Comparison of ENCODE assay signal across 8 cellular contexts in the genomic region with DNA sequence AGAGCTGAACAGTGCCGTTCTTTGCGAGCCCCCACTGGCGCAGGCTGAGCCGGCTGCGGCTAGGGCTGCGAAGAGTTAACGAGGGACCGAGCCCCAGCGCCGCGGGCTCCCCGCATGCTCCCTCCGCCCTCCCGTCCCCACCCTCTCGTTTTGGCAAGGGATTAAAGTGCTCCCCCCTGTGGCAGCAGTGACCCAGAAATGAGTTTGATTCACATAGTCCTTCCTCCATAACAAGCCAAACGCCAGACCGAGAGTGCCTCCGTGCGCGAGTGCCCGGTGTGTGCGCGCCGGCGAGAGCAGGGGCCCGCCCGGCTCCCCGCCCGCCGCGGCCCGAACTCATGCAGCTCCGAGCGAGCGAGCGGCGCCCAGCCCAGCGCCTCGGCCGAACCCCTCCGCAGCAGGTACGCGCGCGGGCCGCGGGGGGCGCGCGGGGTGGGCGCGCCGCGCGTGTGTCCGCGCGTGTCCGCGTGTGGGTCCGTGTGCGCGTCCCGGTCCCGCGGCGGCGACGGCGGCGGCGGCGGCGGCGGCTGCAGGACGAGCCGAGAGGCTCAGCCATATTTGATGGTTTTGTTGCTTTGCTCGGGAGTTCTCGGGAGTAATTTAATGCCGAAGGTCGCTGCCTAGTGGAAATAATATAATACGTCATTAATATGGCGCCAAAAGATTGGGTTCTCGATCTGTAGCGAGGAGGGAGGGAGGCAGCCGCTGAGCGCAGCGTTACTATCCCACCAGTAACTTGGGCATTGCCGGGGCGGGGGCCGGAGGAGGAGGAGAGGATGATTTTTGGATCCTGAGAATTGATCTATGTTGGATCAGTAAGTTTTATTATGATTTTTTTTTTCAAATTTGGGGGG. TPM values are rescaled to one million over a fixed set of nuclear protein-coding genes. Genes with fewer than 3 reads are reported as not detected.
DNase-seq lines count a peak whose midpoint lies in the region; ATAC-seq and TF ChIP-seq lines count a peak whose summit lies in the region.

A gene (plus strand): TSS at position 224 of the 854 bp plus-strand sequence. CDS start 22,059 bp downstream, outside the sequence.

- H3K4me1 Mint-ChIP-seq in chondrocyte (ENCODE audit: low read depth) = peaks cover 24% of the 10 kb centered on the region

- peak; percentile 52 for ATAC-seq in HG03439 (IDR thresholded peaks at IDR 0.05; ENCODE audit: unreplicated experiment)

- no peaks in the 10 kb centered on the region for H3K27me3 ChIP-seq in BE2C

- no peaks in the 10 kb centered on the region for H3K36me3 ChIP-seq in BE2C

- H3K9me3 Mint-ChIP-seq in chondrocyte (ENCODE audit: low read depth) = no peaks in the 10 kb centered on the region

- H3K9me3 ChIP-seq in BE2C = no peaks in the 10 kb centered on the region

- TF ChIP-seq CTCF in BE2C (IDR thresholded peaks at IDR 0.05; ENCODE audit: low read depth, low read length) = peak; percentile 67
- TF ChIP-seq CTCF in chondrocyte (IDR thresholded peaks at IDR 0.05) = peak; percentile 82

- H3K27ac Mint-ChIP-seq in chondrocyte (ENCODE audit: unreplicated experiment) = peak within 1 kb of the TSS; percentile 98

- no peaks in the 10 kb centered on the region for H3K36me3 Mint-ChIP-seq in chondrocyte (ENCODE audit: low read depth)

- TF ChIP-seq POLR2A in GM19193 (IDR thresholded peaks at IDR 0.05; ENCODE audit: extremely low read depth, insufficient read depth, insufficient read length) = peak; percentile 59

- peaks cover 3% of the 10 kb centered on the region; the same call in 1 of the 2 replicates for H3K4me1 ChIP-seq in BE2C

- H3K4me3 Mint-ChIP-seq in chondrocyte (ENCODE audit: unreplicated experiment) = peak within 1 kb of the TSS; percentile 95

- DNase-seq in BE2C (peak; percentile 95), NCI-H510A (lab: John Stamatoyannopoulos, UW) (peak; percentile 82), chondrocyte (ENCODE audit: low spot score) (peak; percentile 96), kidney glomerular epithelial cell (lab: John Stamatoyannopoulos, UW) (peak; percentile 96)
- DNase-seq in activated CD4-positive, alpha-beta T cell treated with anti-CD3 and anti-CD28 coated beads for 24 hours (ENCODE audit: low read depth in 2 of 2) = peak; percentile 84 to 86
- DNase-seq in stimulated activated CD4-positive, alpha-beta T cell treated with anti-CD3 and anti-CD28 coated beads, Interleukin-1b, Interleukin-23, amount 100 ng/mL, for 1 hour (ENCODE audit: low read depth in 2 of 2) = peak; percentile 78 to 86

- peak within 1 kb of the TSS; percentile 84 for H3K4me3 ChIP-seq in BE2C (ENCODE audit: low read depth, low read length)

- no peaks in the 10 kb centered on the region for H3K27me3 Mint-ChIP-seq in chondrocyte (ENCODE audit: low read depth)

RNA-seq across cellular contexts. Expression of the gene that starts here (rescaled TPM):
- 27.5 TPM for polyA plus RNA-seq in BE2C (2012; ENCODE audit: insufficient read depth, insufficient read length, low read depth)
- total RNA-seq in chondrocyte = 28.9 to 34.0 TPM (median 31.4 TPM) in 3 replicates

Comparison
In these comparisons a context has a peak if more than half of its experiments do, and no peak if none do; other contexts are left out.
1. Peak in every context shown above with its lines: DNase-seq, ATAC-seq and H3K4me3 ChIP-seq.